Comparison of ENCODE assay signal across 1 cellular context in genomic region chr6:27775138-27775795, GRCh38.
TF ChIP-seq lines count a peak whose summit lies in the region.
"Not testable (repeated sequence)": the region's sequence is repeated elsewhere in the genome, so short reads cannot be mapped to it uniquely, and the experiment has no call there.

No MANE protein-coding gene starts in this region.

TF ChIP-seq in K562, 482 proteins besides CTCF, POLR2A, EP300 and RAD21 (continued from another document):
- not testable (repeated sequence) for TF ChIP-seq NR4A1 (CRISPR knock-in tag; IDR thresholded peaks at IDR 0.05)
- TF ChIP-seq NR4A1 (tag; IDR thresholded peaks at IDR 0.05) = peak; percentile 97
- TF ChIP-seq HIVEP1 (CRISPR knock-in tag; IDR thresholded peaks at IDR 0.05) = peak; percentile 74; the same call in 1 of the 2 replicates
- TF ChIP-seq ATF4 (CRISPR knock-in tag; IDR thresholded peaks at IDR 0.05) = peak; percentile 72
